20 cellular contexts compared by ENCODE assay signal in the genomic region with DNA sequence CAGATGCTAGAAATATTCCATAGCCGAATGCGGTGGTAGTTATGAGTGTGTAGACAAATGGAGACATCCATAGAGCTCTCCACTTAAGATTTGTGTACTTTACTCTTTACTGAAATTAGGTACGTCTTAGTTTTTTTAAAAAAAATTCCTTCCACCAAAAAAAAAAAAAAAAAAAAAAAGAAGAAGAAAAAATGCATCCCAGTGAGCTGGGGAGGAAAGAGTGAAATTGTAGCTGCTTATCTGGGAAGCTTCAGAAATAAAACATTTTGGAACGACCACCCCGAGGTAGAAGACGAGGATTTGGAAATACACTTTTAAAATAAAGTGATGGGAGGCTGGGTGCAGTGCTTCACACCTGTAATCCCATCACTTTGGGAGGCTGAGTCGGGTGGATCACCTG. TPM values are rescaled to one million over a fixed set of nuclear protein-coding genes. Genes with fewer than 3 reads are reported as not detected.
DNase-seq lines count a peak whose midpoint lies in the region; ATAC-seq, FAIRE-seq and TF ChIP-seq lines count a peak whose summit lies in the region.
"Had no signal": no experiment of that assay in that cellular context is flagged by ENCODE, and none has a peak within 500 bp of the region (broad histone marks: within the 10 kb centered on the region; RNA-seq: fewer than 3 reads in every experiment).

No MANE protein-coding gene starts in this region.

- no peak overlapping the region for H3K4me3 Mint-ChIP-seq in activated CD8-positive, alpha-beta memory T cell treated with anti-CD3 and anti-CD28 coated beads, Interleukin-2, amount 10 ng/mL, durations not matched to agents 7 days and 5 days
- peak overlapping the region in 6 of 7 donors; percentile 23 to 87 (median 65) for H3K4me3 Mint-ChIP-seq in CD8-positive, alpha-beta memory T cell
- peak overlapping the region; percentile 74 for H3K4me3 Mint-ChIP-seq in activated T-helper 17 cell treated with anti-CD3 and anti-CD28 coated beads, Interleukin-2, amount 50 U/mL, for 72 hours
- H3K4me3 Mint-ChIP-seq in natural killer cell (peak overlapping the region; percentile 68), HFFc6 (no peak overlapping the region)

- 74 to 80% (median 78%) methylated on average over 7 of the region's 7 CpGs for WGBS in small intestine, 3 donors

- no peaks in the 10 kb centered on the region for H3K36me3 ChIP-seq in CD8-positive, alpha-beta memory T cell (ENCODE audit: insufficient read depth, low read length)
- H3K36me3 ChIP-seq in small intestine (ENCODE audit: control insufficient read depth in 2 of 2, insufficient read depth in 2 of 2, low read length in 2 of 2), result no peaks in the 10 kb centered on the region
- H3K36me3 ChIP-seq: cardiac muscle cell had no signal

- no peaks in the 10 kb centered on the region for H3K9me3 Mint-ChIP-seq in activated CD8-positive, alpha-beta memory T cell treated with anti-CD3 and anti-CD28 coated beads, Interleukin-2, amount 10 ng/mL, durations not matched to agents 7 days and 5 days (ENCODE audit: low read depth)
- H3K9me3 Mint-ChIP-seq in CD8-positive, alpha-beta memory T cell, result no peaks in the 10 kb centered on the region
- no peaks in the 10 kb centered on the region for H3K9me3 Mint-ChIP-seq in activated T-helper 17 cell treated with anti-CD3 and anti-CD28 coated beads, Interleukin-2, amount 50 U/mL, for 72 hours
- H3K9me3 Mint-ChIP-seq in natural killer cell (no peaks in the 10 kb centered on the region), HFFc6 (no peaks in the 10 kb centered on the region)

- H3K9me3 ChIP-seq in CD8-positive, alpha-beta memory T cell (ENCODE audit: low read length), result no peaks in the 10 kb centered on the region
- H3K9me3 ChIP-seq in small intestine (ENCODE audit: control insufficient read depth, low read depth), result no peaks in the 10 kb centered on the region

- CTCF ChIA-PET in activated CD8-positive, alpha-beta memory T cell treated with anti-CD3 and anti-CD28 coated beads, Interleukin-2, amount 10 ng/mL, durations not matched to agents 7 days and 5 days (lab: Charles Lee), result interaction anchor here (0.6 to 6.3 kb wide), 13 partner anchors 9 to 501 kb away, joined by 3 to 51 read pairs (median 4); partner anchors contain the start of genes GRK5 and RGS10
- CTCF ChIA-PET in CD8-positive, alpha-beta memory T cell (lab: Charles Lee), result interaction anchor here (0.7 to 3.3 kb wide), 10 partner anchors 9 to 384 kb away, joined by 3 to 24 read pairs (median 10); partner anchors contain the start of gene GRK5

- no peaks in the 10 kb centered on the region for H3K27me3 Mint-ChIP-seq in activated CD8-positive, alpha-beta memory T cell treated with anti-CD3 and anti-CD28 coated beads, Interleukin-2, amount 10 ng/mL, durations not matched to agents 7 days and 5 days
- no peaks in the 10 kb centered on the region for H3K27me3 Mint-ChIP-seq in CD8-positive, alpha-beta memory T cell
- no peaks in the 10 kb centered on the region for H3K27me3 Mint-ChIP-seq in activated T-helper 17 cell treated with anti-CD3 and anti-CD28 coated beads, Interleukin-2, amount 50 U/mL, for 72 hours
- H3K27me3 Mint-ChIP-seq in natural killer cell (ENCODE audit: low read depth in 2 of 2) (no peaks in the 10 kb centered on the region), HFFc6 (ENCODE audit: insufficient read depth) (peaks cover 1% of the 10 kb centered on the region)

- DNase-seq in activated CD8-positive, alpha-beta memory T cell treated with anti-CD3 and anti-CD28 coated beads, Interleukin-2, amount 10 ng/mL, durations not matched to agents 7 days and 5 days, result no peak
- DNase-seq in activated CD8-positive, alpha-beta memory T cell treated with anti-CD3 and anti-CD28 coated beads, Interleukin-2, amount 50 U/mL, for 4 hours, result no peak
- DNase-seq in CD8-positive, alpha-beta memory T cell, result no peak
- DNase-seq in natural killer cell (no peak), HFFc6 (no peak), cortex of kidney (lab: John Stamatoyannopoulos, UW) (no peak), small intestine (no peak)
- DNase-seq: ACHN, anterior cingulate cortex, GDM1, NCI-H1105 treated with DMSO at 0.1 percent for 48 hours, NCI-H345, NCI-H82, OCI-M1, retina had no signal

- ATAC-seq in activated CD8-positive, alpha-beta memory T cell treated with anti-CD3 and anti-CD28 coated beads, Interleukin-2, amount 10 ng/mL, durations not matched to agents 7 days and 5 days, result no peak
- no peak for ATAC-seq in activated T-helper 17 cell treated with anti-CD3 and anti-CD28 coated beads, Interleukin-2, amount 50 U/mL, for 72 hours (replicated peaks)
- ATAC-seq in natural killer cell, result no peak

- no peak for TF ChIP-seq CTCF in natural killer cell (IDR thresholded peaks at IDR 0.05)
- no peak for TF ChIP-seq CTCF in HFFc6 (IDR thresholded peaks at IDR 0.05)

- peaks cover 30% of the 10 kb centered on the region for H3K4me1 ChIP-seq in CD8-positive, alpha-beta memory T cell (ENCODE audit: insufficient read depth, low read length)
- peaks cover 0 to 9% of the 10 kb centered on the region in 2 donors for H3K4me1 ChIP-seq in small intestine (ENCODE audit: control insufficient read depth in 2 of 2, insufficient read depth in 1 of 2, low read depth in 1 of 2, low read length in 1 of 2)

- no peak overlapping the region for H3K27ac ChIP-seq in CD8-positive, alpha-beta memory T cell (ENCODE audit: low read depth, low read length)
- H3K27ac ChIP-seq in small intestine (ENCODE audit: low read depth in 1 of 2, low read length in 1 of 2), result no peak overlapping the region
- H3K27ac ChIP-seq: cardiac muscle cell had no signal

- H3K27ac Mint-ChIP-seq in activated CD8-positive, alpha-beta memory T cell treated with anti-CD3 and anti-CD28 coated beads, Interleukin-2, amount 10 ng/mL, durations not matched to agents 7 days and 5 days, result peak overlapping the region; percentile 92
- H3K27ac Mint-ChIP-seq in CD8-positive, alpha-beta memory T cell, result peak overlapping the region in 7 of 8 donors; percentile 37 to 96 (median 84)
- H3K27ac Mint-ChIP-seq in activated T-helper 17 cell treated with anti-CD3 and anti-CD28 coated beads, Interleukin-2, amount 50 U/mL, for 72 hours, result peak overlapping the region; percentile 81
- H3K27ac Mint-ChIP-seq in natural killer cell (peak overlapping the region; percentile 75 to 80), HFFc6 (no peak overlapping the region)
- H3K27ac Mint-ChIP-seq: CD14-positive monocyte had no signal

- no peak for FAIRE-seq in small intestine (lab: Jason Lieb, UNC)
- FAIRE-seq: endothelial cell of umbilical vein, H54 had no signal

- POLR2A ChIA-PET in CD8-positive, alpha-beta memory T cell (lab: Charles Lee), result interaction anchor here (0.6 to 0.7 kb wide), 4 partner anchors 50 to 300 kb away, joined by 3 to 12 read pairs (median 6); partner anchors contain the start of gene RGS10

- H3K4me1 Mint-ChIP-seq in activated CD8-positive, alpha-beta memory T cell treated with anti-CD3 and anti-CD28 coated beads, Interleukin-2, amount 10 ng/mL, durations not matched to agents 7 days and 5 days, result peaks cover 34% of the 10 kb centered on the region
- peaks cover 24 to 33% (median 27%) of the 10 kb centered on the region in 3 donors for H3K4me1 Mint-ChIP-seq in CD8-positive, alpha-beta memory T cell
- peaks cover 3% of the 10 kb centered on the region for H3K4me1 Mint-ChIP-seq in activated T-helper 17 cell treated with anti-CD3 and anti-CD28 coated beads, Interleukin-2, amount 50 U/mL, for 72 hours
- peaks cover 8 to 18% of the 10 kb centered on the region in 2 donors for H3K4me1 Mint-ChIP-seq in natural killer cell
- peaks cover 12% of the 10 kb centered on the region for H3K4me1 Mint-ChIP-seq in HFFc6 (ENCODE audit: low read depth)

- H3K36me3 Mint-ChIP-seq in activated CD8-positive, alpha-beta memory T cell treated with anti-CD3 and anti-CD28 coated beads, Interleukin-2, amount 10 ng/mL, durations not matched to agents 7 days and 5 days, result no peaks in the 10 kb centered on the region
- no peaks in the 10 kb centered on the region for H3K36me3 Mint-ChIP-seq in CD8-positive, alpha-beta memory T cell
- no peaks in the 10 kb centered on the region for H3K36me3 Mint-ChIP-seq in activated T-helper 17 cell treated with anti-CD3 and anti-CD28 coated beads, Interleukin-2, amount 50 U/mL, for 72 hours (ENCODE audit: low read depth)
- no peaks in the 10 kb centered on the region for H3K36me3 Mint-ChIP-seq in natural killer cell
- no peaks in the 10 kb centered on the region for H3K36me3 Mint-ChIP-seq in HFFc6 (ENCODE audit: low read depth)
- H3K36me3 Mint-ChIP-seq: CD14-positive monocyte had no signal

- no peaks in the 10 kb centered on the region for H3K27me3 ChIP-seq in CD8-positive, alpha-beta memory T cell (ENCODE audit: insufficient read depth, low read length, poor library complexity, severe bottlenecking)
- H3K27me3 ChIP-seq in small intestine (ENCODE audit: control insufficient read depth in 2 of 2, insufficient read depth in 2 of 2, low read length in 2 of 2), result no peaks in the 10 kb centered on the region
- H3K27me3 ChIP-seq: cardiac muscle cell had no signal

- H3K4me3 ChIP-seq in CD8-positive, alpha-beta memory T cell (ENCODE audit: low read length), result no peak overlapping the region
- H3K4me3 ChIP-seq in small intestine (ENCODE audit: low read depth in 1 of 2, low read length in 2 of 2), result no peak overlapping the region
- H3K4me3 ChIP-seq: cardiac muscle cell had no signal

- intact Hi-C loops in natural killer cell (cut with micrococcal nuclease), result no loop called here

RNA-seq across cellular contexts. Expression of gene RGS10, which starts 53.8 kb away (rescaled TPM):
- 100 to 1,000 TPM; 103 to 113 TPM for total RNA-seq in activated CD8-positive, alpha-beta memory T cell treated with anti-CD3 and anti-CD28 coated beads, Interleukin-2, amount 10 ng/mL, durations not matched to agents 7 days and 5 days
- 100 to 1,000 TPM; 127 to 130 TPM for total RNA-seq in CD8-positive, alpha-beta memory T cell
- polyA plus RNA-seq in CD8-positive, alpha-beta memory T cell, result 182 TPM
- total RNA-seq in activated T-helper 17 cell treated with anti-CD3 and anti-CD28 coated beads, Interleukin-2, amount 50 U/mL, for 72 hours, result 10 to 100 TPM; 85.2 to 87.7 TPM
- total RNA-seq in natural killer cell, result 10 to 100 TPM; 13.5 to 25.7 (median 21.4) TPM
- 10 to 100 TPM; 52.6 to 76.4 (median 71.3) TPM for total RNA-seq in HFFc6 (2021; fragmentation: NEBNext Ultra II Directional; extraction: Animal tissue kit (Norgen Biotek cat#: 25700))
- 10 to 100 TPM in 2 of 3 donors, 1 to 10 TPM in 1; 9.6 to 77.8 (median 25.4) TPM for polyA plus RNA-seq in small intestine

Comparison
In these comparisons a context has a peak if more than half of its experiments do, and no peak if none do; other contexts are left out.
1. H3K4me3 Mint-ChIP-seq: peak in CD8-positive, alpha-beta memory T cell (6 of 7), activated T-helper 17 cell treated with anti-CD3 and anti-CD28 coated beads, Interleukin-2, amount 50 U/mL, for 72 hours (single experiment) and natural killer cell (single experiment); none in activated CD8-positive, alpha-beta memory T cell treated with anti-CD3 and anti-CD28 coated beads, Interleukin-2, amount 10 ng/mL, durations not matched to agents 7 days and 5 days (single experiment) and HFFc6 (single experiment).